In genomic region chr1:241639653-241640148, GRCh38 we compare ENCODE assay signal across 8 cellular contexts. TPM values are rescaled to one million over a fixed set of nuclear protein-coding genes. Genes with fewer than 3 reads are reported as not detected.
A peak's percentile ranks its signal among the peaks of the same experiment; 100 is the strongest.
DNase-seq lines count a peak whose midpoint lies in the region; ATAC-seq and TF ChIP-seq lines count a peak whose summit lies in the region.

No MANE protein-coding gene starts in this region.

- POLR2A ChIA-PET in GM10248 (lab: Yijun Ruan, JAX): no interaction called here

- TF ChIP-seq CTCF in GM10248 (IDR thresholded peaks at IDR 0.05; ENCODE audit: control extremely low read depth, extremely low read depth, low read depth, missing control alignments) (no peak), VCaP (conservative IDR thresholded peaks at IDR 0.05) (no peak; the same call in 1 of the 2 replicates), endodermal cell (conservative IDR thresholded peaks at IDR 0.05) (peak; percentile 48)

- CTCF ChIA-PET in GM10248 (lab: Yijun Ruan, JAX): interaction anchor here (1.0 to 5.0 kb wide), 8 partner anchors 10 to 208 kb away, joined by 3 to 22 read pairs (median 4); partner anchors contain the start of gene EXO1

- H3K27ac ChIP-seq in VCaP (peak overlapping the region; percentile 71), endodermal cell (ENCODE audit: low read depth, low read length) (peak overlapping the region; percentile 77), urinary bladder (ENCODE audit: low read depth) (peak overlapping the region; percentile 71)

- peaks cover 15% of the 10 kb centered on the region for H3K36me3 Mint-ChIP-seq in endodermal cell (ENCODE audit: low read depth)
- peaks cover 8% of the 10 kb centered on the region for H3K36me3 Mint-ChIP-seq in natural killer cell treated with Interleukin-12 subunit alpha and Interleukin-12 subunit beta and Interleukin-15 and Interleukin-18, amount 100 ng/mL, for 72 hours

- no peak for TF ChIP-seq RAD21 in Ishikawa (IDR thresholded peaks at IDR 0.05; ENCODE audit: low read depth)

- H3K9me3 ChIP-seq in endodermal cell (ENCODE audit: control insufficient read depth, low read length): peaks cover 22% of the 10 kb centered on the region

- peak overlapping the region; percentile 55 for H3K9ac ChIP-seq in endodermal cell (ENCODE audit: extremely low read depth, low read length, poor library complexity, severe bottlenecking)

- H3K4me1 ChIP-seq in endodermal cell (ENCODE audit: control insufficient read depth, insufficient read depth, low read length) (no peaks in the 10 kb centered on the region), urinary bladder (ENCODE audit: insufficient read depth) (no peaks in the 10 kb centered on the region)

- H3K27me3 ChIP-seq in endodermal cell (ENCODE audit: control insufficient read depth, insufficient read depth, low read length, poor library complexity, severe bottlenecking): peaks cover 47% of the 10 kb centered on the region

- peaks cover 22% of the 10 kb centered on the region for H3K9me3 Mint-ChIP-seq in endodermal cell
- peaks cover 3% of the 10 kb centered on the region for H3K9me3 Mint-ChIP-seq in natural killer cell treated with Interleukin-12 subunit alpha and Interleukin-12 subunit beta and Interleukin-15 and Interleukin-18, amount 100 ng/mL, for 72 hours

- no peak for TF ChIP-seq EP300 in Ishikawa (IDR thresholded peaks at IDR 0.05; ENCODE audit: borderline replicate concordance)

- H3K36me3 ChIP-seq in endodermal cell (ENCODE audit: control insufficient read depth, insufficient read depth, low read length) (no peaks in the 10 kb centered on the region), urinary bladder (ENCODE audit: insufficient read depth) (no peaks in the 10 kb centered on the region)

- WGBS in endodermal cell (ENCODE audit: insufficient coverage in 1 of 2, insufficient read length in 1 of 2), 2 experiments: 0% methylated on average over 8 to 31 of the region's 42 CpGs
- under 1% methylated on average over 42 of the region's 42 CpGs for WGBS in urinary bladder

- H3K4me1 Mint-ChIP-seq in endodermal cell: peaks cover 18% of the 10 kb centered on the region
- peaks cover 18 to 23% of the 10 kb centered on the region in 2 donors for H3K4me1 Mint-ChIP-seq in natural killer cell treated with Interleukin-12 subunit alpha and Interleukin-12 subunit beta and Interleukin-15 and Interleukin-18, amount 100 ng/mL, for 72 hours (ENCODE audit: low read depth in 2 of 2)

- peaks cover 41% of the 10 kb centered on the region for H3K27me3 Mint-ChIP-seq in endodermal cell (ENCODE audit: insufficient read depth)
- no peaks in the 10 kb centered on the region for H3K27me3 Mint-ChIP-seq in natural killer cell treated with Interleukin-12 subunit alpha and Interleukin-12 subunit beta and Interleukin-15 and Interleukin-18, amount 100 ng/mL, for 72 hours

- peak overlapping the region; percentile 72 for H3K4me3 Mint-ChIP-seq in endodermal cell
- peak overlapping the region; percentile 75 for H3K4me3 Mint-ChIP-seq in natural killer cell treated with Interleukin-12 subunit alpha and Interleukin-12 subunit beta and Interleukin-15 and Interleukin-18, amount 100 ng/mL, for 72 hours

- ATAC-seq in GM21786 (IDR thresholded peaks at IDR 0.05; ENCODE audit: unreplicated experiment) (peak; percentile 42), esophagus mucosa (no peak)
- ATAC-seq in natural killer cell treated with Interleukin-12 subunit alpha and Interleukin-12 subunit beta and Interleukin-15 and Interleukin-18, amount 100 ng/mL, for 72 hours: peak; percentile 20 to 48

- DNase-seq in GM10248 (ENCODE audit: extremely low spot score): peak; percentile 64
- peak; percentile 84 for DNase-seq in endodermal cell
- DNase-seq in natural killer cell treated with Interleukin-12 subunit alpha and Interleukin-12 subunit beta and Interleukin-15 and Interleukin-18, amount 100 ng/mL, for 72 hours (ENCODE audit: low spot score): no peak

- H3K4me3 ChIP-seq in endodermal cell (ENCODE audit: low read length) (peak overlapping the region; percentile 83), urinary bladder (ENCODE audit: low read depth, low read length) (peak overlapping the region; percentile 87)

- peak overlapping the region; percentile 75 for H3K27ac Mint-ChIP-seq in endodermal cell
- H3K27ac Mint-ChIP-seq in natural killer cell treated with Interleukin-12 subunit alpha and Interleukin-12 subunit beta and Interleukin-15 and Interleukin-18, amount 100 ng/mL, for 72 hours: peak overlapping the region; percentile 7 to 38

TF ChIP-seq in Ishikawa, 13 proteins besides CTCF, POLR2A, EP300 and RAD21:
- TF ChIP-seq, protein P1, sequence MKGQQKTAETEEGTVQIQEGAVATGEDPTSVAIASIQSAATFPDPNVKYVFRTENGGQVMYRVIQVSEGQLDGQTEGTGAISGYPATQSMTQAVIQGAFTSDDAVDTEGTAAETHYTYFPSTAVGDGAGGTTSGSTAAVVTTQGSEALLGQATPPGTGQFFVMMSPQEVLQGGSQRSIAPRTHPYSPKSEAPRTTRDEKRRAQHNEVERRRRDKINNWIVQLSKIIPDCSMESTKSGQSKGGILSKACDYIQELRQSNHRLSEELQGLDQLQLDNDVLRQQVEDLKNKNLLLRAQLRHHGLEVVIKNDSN (IDR thresholded peaks at IDR 0.05): no peak
- TF ChIP-seq, protein P2, sequence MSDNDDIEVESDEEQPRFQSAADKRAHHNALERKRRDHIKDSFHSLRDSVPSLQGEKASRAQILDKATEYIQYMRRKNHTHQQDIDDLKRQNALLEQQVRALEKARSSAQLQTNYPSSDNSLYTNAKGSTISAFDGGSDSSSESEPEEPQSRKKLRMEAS (IDR thresholded peaks at IDR 0.05): peak; percentile 43; the same call in 1 of the 2 replicates

RNA-seq across cellular contexts. Expression of gene CHML, which starts 0.5 kb away (rescaled TPM):
- 10 to 100 TPM; 16.4 to 28.5 TPM for total RNA-seq in endodermal cell
- polyA plus RNA-seq in endodermal cell (2013, experiment 1 of 2): 20.4 TPM
- 19.8 TPM for polyA plus RNA-seq in endodermal cell (2013, experiment 2 of 2)
- total RNA-seq in natural killer cell treated with Interleukin-12 subunit alpha and Interleukin-12 subunit beta and Interleukin-15 and Interleukin-18, amount 100 ng/mL, for 72 hours: 10 to 100 TPM in 1 of 2 donors, 1 to 10 TPM in 1; 9.8 to 11.7 TPM
- total RNA-seq in urinary bladder: 21.8 TPM
- 4.2 TPM for polyA plus RNA-seq in urinary bladder
- total RNA-seq in esophagus mucosa: 4.1 TPM

RNA-seq across cellular contexts. Expression of gene OPN3, which starts 0.5 kb away (rescaled TPM):
- total RNA-seq in endodermal cell (10 to 100 TPM in 1 of 2 donors, 1 to 10 TPM in 1; 9.0 to 22.5 TPM), urinary bladder (14.6 TPM), esophagus mucosa (11.0 TPM)
- 43.6 TPM for polyA plus RNA-seq in endodermal cell (2013, experiment 1 of 2)
- 39.9 TPM for polyA plus RNA-seq in endodermal cell (2013, experiment 2 of 2)
- 1 to 10 TPM; 4.4 to 4.5 TPM for total RNA-seq in natural killer cell treated with Interleukin-12 subunit alpha and Interleukin-12 subunit beta and Interleukin-15 and Interleukin-18, amount 100 ng/mL, for 72 hours
- 4.0 TPM for polyA plus RNA-seq in urinary bladder

RNA-seq across cellular contexts. Expression of gene WDR64, which starts 12.4 kb away (rescaled TPM):
- total RNA-seq in endodermal cell: not detected
- not detected for polyA plus RNA-seq in endodermal cell (2013, experiment 1 of 2)
- polyA plus RNA-seq in endodermal cell (2013, experiment 2 of 2): not detected
- not detected for total RNA-seq in natural killer cell treated with Interleukin-12 subunit alpha and Interleukin-12 subunit beta and Interleukin-15 and Interleukin-18, amount 100 ng/mL, for 72 hours
- not detected for total RNA-seq in urinary bladder
- polyA plus RNA-seq in urinary bladder: 0.04 TPM
- not detected for total RNA-seq in esophagus mucosa
